ENCODE assay signal across 1 cellular context in genomic region chr3:167723025-167723512, GRCh38.
TF ChIP-seq lines count a peak whose summit lies in the region.

No MANE protein-coding gene starts in this region.

TF ChIP-seq in WTC11, 78 proteins besides CTCF, POLR2A, EP300 and RAD21 (continued from another document):
- no peak for TF ChIP-seq HMGXB4 (CRISPR knock-in tag; IDR thresholded peaks at IDR 0.05)
